In genomic region chr3:141949972-141950371, GRCh38 we compare ENCODE assay signal across 19 cellular contexts.
"Had no signal": no experiment of that assay in that cellular context is flagged by ENCODE, and none has a peak within 500 bp of the region (broad histone marks: within the 10 kb centered on the region; RNA-seq: fewer than 3 reads in every experiment).

No MANE protein-coding gene starts in this region.

- H3K9me3 ChIP-seq: adrenal gland, esophagus squamous epithelium, heart right ventricle, pancreas, spleen, tibial nerve, vagina had no signal

- H3K4me1 ChIP-seq: heart right ventricle, pancreas, spleen, tibial nerve had no signal

- ATAC-seq: naive thymus-derived CD4-positive, alpha-beta T cell; pancreas had no signal

- H3K27ac Mint-ChIP-seq: activated CD4-positive, alpha-beta T cell treated with anti-CD3 and anti-CD28 coated beads, Interleukin-2, amount 10 ng/mL, durations not matched to agents 7 days and 5 days; activated naive CD4-positive, alpha-beta T cell treated with anti-CD3 and anti-CD28 coated beads, Interleukin-2, amount 10 ng/mL, durations not matched to agents 7 days and 5 days; immature natural killer cell; memory B cell had no signal

- H3K27ac ChIP-seq: adrenal gland, esophagus squamous epithelium, heart right ventricle, pancreas, spleen, tibial nerve, vagina had no signal

- H3K9me3 Mint-ChIP-seq: activated CD4-positive, alpha-beta T cell treated with anti-CD3 and anti-CD28 coated beads, Interleukin-2, amount 10 ng/mL, durations not matched to agents 7 days and 5 days; activated naive CD4-positive, alpha-beta T cell treated with anti-CD3 and anti-CD28 coated beads, Interleukin-2, amount 10 ng/mL, durations not matched to agents 7 days and 5 days; immature natural killer cell; memory B cell had no signal

- H3K27me3 ChIP-seq: adrenal gland, esophagus squamous epithelium, heart right ventricle, pancreas, spleen, tibial nerve, vagina had no signal

- H3K4me3 ChIP-seq: adrenal gland, esophagus squamous epithelium, heart right ventricle, pancreas, spleen, tibial nerve, vagina had no signal

- H3K4me3 Mint-ChIP-seq: activated CD4-positive, alpha-beta T cell treated with anti-CD3 and anti-CD28 coated beads, Interleukin-2, amount 10 ng/mL, durations not matched to agents 7 days and 5 days; activated naive CD4-positive, alpha-beta T cell treated with anti-CD3 and anti-CD28 coated beads, Interleukin-2, amount 10 ng/mL, durations not matched to agents 7 days and 5 days; immature natural killer cell; memory B cell; naive thymus-derived CD4-positive, alpha-beta T cell had no signal

- FAIRE-seq: astrocyte, bronchial epithelial cell, endothelial cell of umbilical vein, pancreas had no signal

- H3K27me3 Mint-ChIP-seq: activated CD4-positive, alpha-beta T cell treated with anti-CD3 and anti-CD28 coated beads, Interleukin-2, amount 10 ng/mL, durations not matched to agents 7 days and 5 days; activated naive CD4-positive, alpha-beta T cell treated with anti-CD3 and anti-CD28 coated beads, Interleukin-2, amount 10 ng/mL, durations not matched to agents 7 days and 5 days; memory B cell; naive thymus-derived CD4-positive, alpha-beta T cell had no signal

- DNase-seq: activated CD4-positive, alpha-beta T cell treated with anti-CD3 and anti-CD28 coated beads, Interleukin-2, amount 10 ng/mL, durations not matched to agents 7 days and 5 days; activated naive CD4-positive, alpha-beta T cell treated with anti-CD3 and anti-CD28 coated beads, Interleukin-2, amount 10 ng/mL, durations not matched to agents 7 days and 5 days; cerebellar nuclear complex; effector CD4-positive, alpha-beta T cell; esophagus squamous epithelium; heart right ventricle; immature natural killer cell; stimulated activated naive CD4-positive, alpha-beta T cell; T1000 had no signal

- H3K36me3 ChIP-seq: vagina had no signal
